ENCODE assay signal across 1 cellular context in genomic region chr7:108235451-108236061, GRCh38.
TF ChIP-seq lines count a peak whose summit lies in the region.

No MANE protein-coding gene starts in this region.

TF ChIP-seq in K562, 482 proteins besides CTCF, POLR2A, EP300 and RAD21 (continued from another document and continues in another):
- no peak for TF ChIP-seq ARID3A (IDR thresholded peaks at IDR 0.05; ENCODE audit: borderline replicate concordance, low read depth, low read length)
- TF ChIP-seq RFX7 (CRISPR knock-in tag; IDR thresholded peaks at IDR 0.05), result no peak
- 0 out of 2 replicates have a peak, but pooled peaks have one; percentile 38 for TF ChIP-seq DIDO1 (tag; IDR thresholded peaks at IDR 0.05; ENCODE audit: low read depth)
- TF ChIP-seq ZNF584 (CRISPR knock-in tag; IDR thresholded peaks at IDR 0.05; ENCODE audit: low read depth), result no peak
- peak; percentile 68; the same call in 1 of the 2 replicates for TF ChIP-seq ATF4 (CRISPR knock-in tag; IDR thresholded peaks at IDR 0.05)
- peak in 1 of 2 experiments; percentile 65; a peak in 3 of 4 replicates for TF ChIP-seq TBL1XR1 (IDR thresholded peaks at IDR 0.05; ENCODE audit: low read length in 2 of 2)
- TF ChIP-seq NFE2 (IDR thresholded peaks at IDR 0.05; ENCODE audit: low read depth), result peak; percentile 13; the same call in 1 of the 2 replicates
- TF ChIP-seq ELK1 (CRISPR knock-in tag; IDR thresholded peaks at IDR 0.05), result no peak
- TF ChIP-seq CEBPG (CRISPR knock-in tag; IDR thresholded peaks at IDR 0.05), result no peak
- TF ChIP-seq CEBPG (tag; conservative IDR thresholded peaks at IDR 0.05 in 1 of 2, IDR thresholded peaks at IDR 0.05 in 1 of 2), result peak; percentile 46 to 71
- TF ChIP-seq MEF2A (IDR thresholded peaks at IDR 0.05; ENCODE audit: control insufficient read depth, low read depth, low read length), result peak; percentile 25; the same call in 1 of the 2 replicates
- 0 out of 2 replicates have a peak, but pooled peaks have one; percentile 54 for TF ChIP-seq MEF2D (tag; conservative IDR thresholded peaks at IDR 0.05; ENCODE audit: low read depth)
- TF ChIP-seq POLR2AphosphoS5 (IDR thresholded peaks at IDR 0.05; ENCODE audit: control insufficient read depth, insufficient read depth, low read depth, low read length), result peak; percentile 85
- 0 out of 2 replicates have a peak, but pooled peaks have one; percentile 7 for TF ChIP-seq L3MBTL2 (IDR thresholded peaks at IDR 0.05)
- no peak for TF ChIP-seq IRF1 (CRISPR knock-in tag; IDR thresholded peaks at IDR 0.05; ENCODE audit: borderline replicate concordance)
- 0 out of 2 replicates have a peak, but pooled peaks have one; percentile 55 for TF ChIP-seq ERF (CRISPR knock-in tag; IDR thresholded peaks at IDR 0.05)
- TF ChIP-seq NRF1 (conservative IDR thresholded peaks at IDR 0.05 in 1 of 2, IDR thresholded peaks at IDR 0.05 in 1 of 2), result peak in 1 of 2 experiments; percentile 14; a peak in 1 of 4 replicates
- TF ChIP-seq THRAP3 (IDR thresholded peaks at IDR 0.05; ENCODE audit: borderline replicate concordance), result no peak
- no peak for TF ChIP-seq TAF7 (tag; IDR thresholded peaks at IDR 0.05)
- peak; percentile 66; the same call in 1 of the 2 replicates for TF ChIP-seq LEF1 (IDR thresholded peaks at IDR 0.05)
- peak; percentile 96 for TF ChIP-seq CBFA2T3 (IDR thresholded peaks at IDR 0.05)
- TF ChIP-seq NFRKB (IDR thresholded peaks at IDR 0.05; ENCODE audit: low read depth), result 0 out of 2 replicates have a peak, but pooled peaks have one; percentile 33
- peak; percentile 73 for TF ChIP-seq DMBX1 (CRISPR knock-in tag; IDR thresholded peaks at IDR 0.05; ENCODE audit: borderline replicate concordance)
- TF ChIP-seq DLX4 (CRISPR knock-in tag; IDR thresholded peaks at IDR 0.05), result no peak
- peak; percentile 7; the same call in 1 of the 2 replicates for TF ChIP-seq MAFF (IDR thresholded peaks at IDR 0.05; ENCODE audit: low read length)
- no peak for TF ChIP-seq ZNF766 (CRISPR knock-in tag; conservative IDR thresholded peaks at IDR 0.05)
- TF ChIP-seq CREB3 (tag; conservative IDR thresholded peaks at IDR 0.05; ENCODE audit: low read depth), result peak; percentile 29; the same call in 1 of the 2 replicates
- no peak for TF ChIP-seq POLR2H (tag; IDR thresholded peaks at IDR 0.05; ENCODE audit: low read depth)
- peak; percentile 82; the same call in 1 of the 2 replicates for TF ChIP-seq ZNF311 (CRISPR knock-in tag; IDR thresholded peaks at IDR 0.05)
- TF ChIP-seq SP1 (CRISPR knock-in tag; IDR thresholded peaks at IDR 0.05), result 0 out of 2 replicates have a peak, but pooled peaks have one; percentile 23
- no peak for TF ChIP-seq MBD1 (CRISPR knock-in tag; IDR thresholded peaks at IDR 0.05)
- peak; percentile 84 for TF ChIP-seq MTA2 (IDR thresholded peaks at IDR 0.05; ENCODE audit: low read depth)
- peak; percentile 47; the same call in 1 of the 2 replicates for TF ChIP-seq BCL6 (CRISPR knock-in tag; IDR thresholded peaks at IDR 0.05)
- peak; percentile 67; the same call in 1 of the 2 replicates for TF ChIP-seq MYC (IDR thresholded peaks at IDR 0.05; ENCODE audit: low read depth, low read length)
- TF ChIP-seq MYC (CRISPR knock-in tag; IDR thresholded peaks at IDR 0.05; ENCODE audit: borderline replicate concordance, low read depth), result no peak
- peak; percentile 59 for TF ChIP-seq HMGN3 (IDR thresholded peaks at IDR 0.05; ENCODE audit: borderline replicate concordance, extremely low read depth, insufficient read length, low read depth, low read length)
- peak; percentile 98 for TF ChIP-seq CEBPB (tag; IDR thresholded peaks at IDR 0.05)
- TF ChIP-seq SAP30 (IDR thresholded peaks at IDR 0.05; ENCODE audit: borderline replicate concordance, insufficient read depth, low read depth, low read length, poor library complexity, severe bottlenecking), result no peak
- no peak for TF ChIP-seq CHCHD3 (CRISPR knock-in tag; IDR thresholded peaks at IDR 0.05)
- no peak for TF ChIP-seq NONO (IDR thresholded peaks at IDR 0.05; ENCODE audit: low read depth in 2 of 2, low read length in 1 of 2)
- TF ChIP-seq ELK3 (CRISPR knock-in tag; IDR thresholded peaks at IDR 0.05), result no peak
- peak; percentile 71 for TF ChIP-seq ZBTB17 (CRISPR knock-in tag; IDR thresholded peaks at IDR 0.05)
- no peak for TF ChIP-seq ZNF655 (CRISPR knock-in tag; IDR thresholded peaks at IDR 0.05)
- peak; percentile 29; the same call in 1 of the 2 replicates for TF ChIP-seq ZNF354B (CRISPR knock-in tag; IDR thresholded peaks at IDR 0.05)
- TF ChIP-seq ZNF644 (tag; IDR thresholded peaks at IDR 0.05; ENCODE audit: low read depth), result 0 out of 2 replicates have a peak, but pooled peaks have one; percentile 68
- TF ChIP-seq HNRNPLL (IDR thresholded peaks at IDR 0.05; ENCODE audit: low read depth, low read length, poor library complexity, severe bottlenecking), result no peak
- TF ChIP-seq RNF2 (IDR thresholded peaks at IDR 0.05), result peak; percentile 58; the same call in 1 of the 2 replicates
- TF ChIP-seq KDM1A (IDR thresholded peaks at IDR 0.05), result peak in 1 of 2 experiments; percentile 47; a peak in 2 of 4 replicates
- peak in 1 of 2 experiments; percentile 38; a peak in 2 of 4 replicates for TF ChIP-seq MAZ (CRISPR knock-in tag; conservative IDR thresholded peaks at IDR 0.05 in 1 of 2, IDR thresholded peaks at IDR 0.05 in 1 of 2)
- TF ChIP-seq NFATC3 (IDR thresholded peaks at IDR 0.05), result no peak
- peak; percentile 76 for TF ChIP-seq ZNF583 (CRISPR knock-in tag; IDR thresholded peaks at IDR 0.05)
- TF ChIP-seq MLLT1 (IDR thresholded peaks at IDR 0.05), result 0 out of 4 replicates have a peak, but pooled peaks of 1 of the 2 experiments have one; percentile 57
- TF ChIP-seq DPF2 (IDR thresholded peaks at IDR 0.05), result peak; percentile 74
- no peak for TF ChIP-seq POLR3G (IDR thresholded peaks at IDR 0.05; ENCODE audit: extremely low read depth, insufficient read length, insufficient replicate concordance)
- TF ChIP-seq CC2D1A (IDR thresholded peaks at IDR 0.05), result peak; percentile 80; the same call in 1 of the 2 replicates
- no peak for TF ChIP-seq ZKSCAN8 (CRISPR knock-in tag; IDR thresholded peaks at IDR 0.05)
- TF ChIP-seq CHAMP1 (IDR thresholded peaks at IDR 0.05), result peak; percentile 38
